ENCODE assay signal across 1 cellular context in genomic region chr6:106084106-106084963, GRCh38.
TF ChIP-seq lines count a peak whose summit lies in the region.

No MANE protein-coding gene starts in this region.

TF ChIP-seq in GM12878, 131 proteins besides CTCF, POLR2A, EP300 and RAD21 (continued from another document):
- TF ChIP-seq CUX1 (IDR thresholded peaks at IDR 0.05; ENCODE audit: insufficient replicate concordance, low read depth, low read length) (no peak), TCF7 (IDR thresholded peaks at IDR 0.05; ENCODE audit: borderline replicate concordance) (no peak), ATF2 (IDR thresholded peaks at IDR 0.05; ENCODE audit: low read length) (peak; percentile 77), RELB (IDR thresholded peaks at IDR 0.05; ENCODE audit: low read depth) (peak; percentile 55; the same call in 1 of the 2 replicates), IRF4 (IDR thresholded peaks at IDR 0.05; ENCODE audit: low read depth, low read length) (peak; percentile 86), ZNF384 (IDR thresholded peaks at IDR 0.05; ENCODE audit: borderline replicate concordance, low read depth, low read length) (no peak), ZNF24 (IDR thresholded peaks at IDR 0.05) (0 out of 2 replicates have a peak, but pooled peaks have one; percentile 39), TAF1 (IDR thresholded peaks at IDR 0.05; ENCODE audit: borderline replicate concordance, low read depth, low read length) (no peak), MYC (IDR thresholded peaks at IDR 0.05; ENCODE audit: insufficient read depth, insufficient read length, insufficient replicate concordance, low read length, severe bottlenecking) (no peak), E2F8 (IDR thresholded peaks at IDR 0.05; ENCODE audit: low read depth, partially characterized antibody) (no peak), ATF7 (IDR thresholded peaks at IDR 0.05; ENCODE audit: low read depth) (peak; percentile 82), POLR2AphosphoS5 (IDR thresholded peaks at IDR 0.05; ENCODE audit: low read length) (peak; percentile 54; the same call in 1 of the 2 replicates), MAX (IDR thresholded peaks at IDR 0.05; ENCODE audit: low read depth, low read length) (peak; percentile 34; the same call in 1 of the 2 replicates), USF2 (IDR thresholded peaks at IDR 0.05; ENCODE audit: borderline replicate concordance, low read depth, low read length) (no peak), SPI1 (IDR thresholded peaks at IDR 0.05; ENCODE audit: borderline replicate concordance, insufficient read depth, low read depth, low read length) (peak; percentile 98), HDAC2 (IDR thresholded peaks at IDR 0.05) (no peak), KLF5 (IDR thresholded peaks at IDR 0.05; ENCODE audit: partially characterized antibody) (no peak), SMAD5 (IDR thresholded peaks at IDR 0.05; ENCODE audit: low read depth) (no peak), ZNF274 (IDR thresholded peaks at IDR 0.05; ENCODE audit: insufficient read depth, insufficient read length) (no peak), DPF2 (IDR thresholded peaks at IDR 0.05) (peak; percentile 94), PBX3 (IDR thresholded peaks at IDR 0.05; ENCODE audit: insufficient replicate concordance, low read depth, low read length) (no peak), CEBPZ (IDR thresholded peaks at IDR 0.05; ENCODE audit: low read depth, low read length) (no peak)
